In the genomic region with DNA sequence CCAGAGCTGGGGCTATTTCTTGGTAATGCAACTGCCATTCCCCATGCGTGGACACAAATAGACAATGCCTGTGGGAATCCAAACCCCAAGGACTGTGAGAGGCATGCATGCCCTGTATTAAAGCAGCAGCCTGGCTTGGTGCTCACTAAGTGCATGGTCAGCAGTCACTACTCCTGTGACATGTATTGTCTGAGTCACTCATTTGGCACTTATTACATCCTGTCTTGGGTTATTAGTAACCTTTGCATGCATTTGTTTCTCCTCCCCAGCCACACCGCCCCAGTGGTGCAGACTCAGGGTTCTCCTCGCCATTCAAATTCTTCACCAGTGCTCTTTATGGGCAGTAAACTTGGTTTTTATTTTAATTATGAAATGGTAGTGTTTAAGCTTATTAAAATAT, we compare ENCODE assay signal across 9 cellular contexts. TPM values are rescaled to one million over a fixed set of nuclear protein-coding genes. Genes with fewer than 3 reads are reported as not detected.
A peak's percentile ranks its signal among the peaks of the same experiment; 100 is the strongest.
DNase-seq lines count a peak whose midpoint lies in the region; ATAC-seq and TF ChIP-seq lines count a peak whose summit lies in the region.
"Had no signal": no experiment of that assay in that cellular context is flagged by ENCODE, and none has a peak within 500 bp of the region (broad histone marks: within the 10 kb centered on the region; RNA-seq: fewer than 3 reads in every experiment).

No MANE protein-coding gene starts in this region.

- no peak overlapping the region for H2AFZ ChIP-seq in Karpas-422 (ENCODE audit: low read length)

- H3K9me3 ChIP-seq in Karpas-422 (ENCODE audit: low read length): no peaks in the 10 kb centered on the region
- H3K9me3 ChIP-seq: suprapubic skin had no signal

- H3K27me3 ChIP-seq in Karpas-422 (ENCODE audit: low read length) (no peaks in the 10 kb centered on the region), H7 (ENCODE audit: control insufficient read depth, insufficient read depth, low read length) (no peaks in the 10 kb centered on the region)
- H3K27me3 ChIP-seq: suprapubic skin had no signal

- H3K4me2 ChIP-seq in Karpas-422 (ENCODE audit: low read depth, low read length, poor library complexity, severe bottlenecking): peak overlapping the region; percentile 28

- no peaks in the 10 kb centered on the region; the same call in 1 of the 2 replicates for H4K20me1 ChIP-seq in Karpas-422 (ENCODE audit: insufficient read depth, low read depth, low read length)

- H3K9me2 ChIP-seq in Karpas-422 (replicated peaks; ENCODE audit: insufficient read depth, low read length): no peaks in the 10 kb centered on the region

- peaks cover 95% of the 10 kb centered on the region for H3K4me1 ChIP-seq in Karpas-422 (ENCODE audit: low read length)

- no peak overlapping the region for H3K9ac ChIP-seq in Karpas-422 (ENCODE audit: low read length)

- peak; percentile 84 for ATAC-seq in GM21390 (IDR thresholded peaks at IDR 0.05; ENCODE audit: unreplicated experiment)

- H3K4me3 ChIP-seq in Karpas-422 (ENCODE audit: low read length) (no peak overlapping the region), retinal pigment epithelial cell (ENCODE audit: low read length) (no peak overlapping the region), H7 (ENCODE audit: insufficient read depth, low read depth, low read length) (no peak overlapping the region)
- H3K4me3 ChIP-seq: suprapubic skin had no signal

- no peak for TF ChIP-seq CTCF in retinal pigment epithelial cell (conservative IDR thresholded peaks at IDR 0.05; ENCODE audit: low read depth, low read length)

- H3K27ac ChIP-seq in Karpas-422 (ENCODE audit: low read length): peak overlapping the region; percentile 91
- H3K27ac ChIP-seq: suprapubic skin had no signal

- H3K79me2 ChIP-seq in Karpas-422 (ENCODE audit: low read length): peaks cover 99% of the 10 kb centered on the region

- H3K36me3 ChIP-seq in Karpas-422 (ENCODE audit: insufficient read depth, low read length) (peaks cover 7% of the 10 kb centered on the region; the same call in 1 of the 2 replicates), H7 (replicated peaks; ENCODE audit: control insufficient read depth, insufficient read depth, low read length) (no peaks in the 10 kb centered on the region)
- H3K36me3 ChIP-seq: suprapubic skin had no signal

- peak; percentile 84 for DNase-seq in COLO829 (ENCODE audit: low spot score)
- DNase-seq in Karpas-422: peak; percentile 80
- peak; percentile 48 for DNase-seq in epidermal melanocyte (ENCODE audit: insufficient read length, low spot score)
- peak; percentile 85 for DNase-seq in retinal pigment epithelial cell (ENCODE audit: low read depth)
- DNase-seq in H7: no peak
- DNase-seq in COR-L47 (lab: John Stamatoyannopoulos, UW): no peak
- no peak for DNase-seq in activated naive CD4-positive, alpha-beta T cell (lab: John Stamatoyannopoulos, UW)

RNA-seq across cellular contexts. Expression of gene PRKCE, which starts 30.2 kb away (rescaled TPM):
- total RNA-seq in Karpas-422 (2014; rRNA removed; shearing (Covaris generic); ENCODE audit: low replicate concordance): 61.8 and 94.7 TPM in 2 replicates
- total RNA-seq in H7 (2014; rRNA removed; shearing (Covaris generic)): 1.2 and 1.9 TPM in 2 replicates

Comparison
In these comparisons a context has a peak if more than half of its experiments do, and no peak if none do; other contexts are left out.
1. DNase-seq: peak in COLO829 (single experiment), Karpas-422 (single experiment), epidermal melanocyte (single experiment) and retinal pigment epithelial cell (single experiment); none in H7 (single experiment), COR-L47 (single experiment) and activated naive CD4-positive, alpha-beta T cell (0 of 4).
2. RNA of gene PRKCE, which starts 30.2 kb away (total RNA-seq): 61.8 to 94.7 TPM in Karpas-422; 1.2 to 1.9 TPM in H7; every median in the first group is over 10 times any median in the second.